ENCODE assay signal across 1 cellular context in genomic region chr9:135482015-135482754, GRCh38.
TF ChIP-seq lines count a peak whose summit lies in the region.

No MANE protein-coding gene starts in this region.

TF ChIP-seq in WTC11, 78 proteins besides CTCF, POLR2A, EP300 and RAD21 (continued from another document):
- TF ChIP-seq PRDM15 (CRISPR knock-in tag; IDR thresholded peaks at IDR 0.05) (no peak), IRF1 (CRISPR knock-in tag; IDR thresholded peaks at IDR 0.05) (no peak), ERG (CRISPR knock-in tag; IDR thresholded peaks at IDR 0.05) (no peak), TCF7 (CRISPR knock-in tag; IDR thresholded peaks at IDR 0.05; ENCODE audit: low read depth) (no peak), ATF3 (CRISPR knock-in tag; conservative IDR thresholded peaks at IDR 0.05) (no peak), ZNF671 (CRISPR knock-in tag; IDR thresholded peaks at IDR 0.05) (no peak), RORB (CRISPR knock-in tag; IDR thresholded peaks at IDR 0.05) (no peak), ZNF532 (CRISPR knock-in tag; IDR thresholded peaks at IDR 0.05; ENCODE audit: borderline replicate concordance) (no peak), ZNF512 (CRISPR knock-in tag; IDR thresholded peaks at IDR 0.05; ENCODE audit: borderline replicate concordance) (no peak), CDX4 (CRISPR knock-in tag; IDR thresholded peaks at IDR 0.05; ENCODE audit: borderline replicate concordance) (no peak), USF1 (CRISPR knock-in tag; IDR thresholded peaks at IDR 0.05) (no peak), ZNF138 (CRISPR knock-in tag; conservative IDR thresholded peaks at IDR 0.05) (no peak)
